ENCODE assay signal across 23 cellular contexts in the genomic region with DNA sequence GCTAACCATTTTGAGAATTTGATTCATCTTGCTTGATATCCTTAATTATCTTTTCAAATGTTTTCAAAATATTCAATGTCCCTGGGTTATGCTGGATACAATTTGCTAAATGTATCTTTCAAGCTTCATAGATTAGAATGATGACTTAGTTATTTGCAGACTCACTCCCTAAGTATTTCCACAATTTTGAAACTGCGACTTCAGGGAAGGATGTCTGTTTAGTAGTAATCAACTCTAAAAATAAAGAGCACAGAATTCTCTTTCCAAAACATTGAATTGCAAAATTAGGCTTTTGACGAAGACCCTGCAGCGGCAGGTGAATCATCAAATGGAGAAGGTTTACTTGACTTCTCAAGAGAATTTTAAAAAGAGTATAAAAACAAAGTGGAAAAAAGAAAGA. TPM values are rescaled to one million over a fixed set of nuclear protein-coding genes. Genes with fewer than 3 reads are reported as not detected.
"Had no signal": no experiment of that assay in that cellular context is flagged by ENCODE, and none has a peak within 500 bp of the region (broad histone marks: within the 10 kb centered on the region; RNA-seq: fewer than 3 reads in every experiment).

No MANE protein-coding gene starts in this region.

- H3K36me3 ChIP-seq: cardiac muscle cell, colonic mucosa, stomach, thoracic aorta had no signal

- ATAC-seq: left colon, natural killer cell, psoas muscle, sciatic nerve, T-helper 17 cell had no signal

- FAIRE-seq: TTC549, urothelium cell line had no signal

- H3K27ac ChIP-seq: cardiac muscle cell, colonic mucosa, psoas muscle, SK-N-MC, thoracic aorta had no signal

- H3K9me3 ChIP-seq: colonic mucosa, psoas muscle, stomach, thoracic aorta had no signal

- H3K4me1 ChIP-seq: colonic mucosa, psoas muscle had no signal

- DNase-seq: activated CD4-positive, CD25-positive, alpha-beta regulatory T cell; activated gamma-delta T cell; activated T-cell treated with anti-CD3 and anti-CD28 coated beads, Interleukin-2, amount 50 U/mL, for 24 hours; anterior cingulate cortex; colonic mucosa; effector CD8-positive, alpha-beta T cell; glutamatergic neuron; immature natural killer cell; left colon; natural killer cell; nucleus accumbens; psoas muscle; stimulated activated CD4-positive, alpha-beta T cell treated with anti-CD3 and anti-CD28 coated beads, Interleukin-4, amount 100 ng/mL, for 1 hour; stimulated activated CD8-positive, alpha-beta memory T cell treated with anti-CD3 and anti-CD28 coated beads, Interleukin-4, amount 100 ng/mL, for 48 hours; stomach; T-helper 17 cell had no signal

- H3K4me3 ChIP-seq: cardiac muscle cell, colonic mucosa, lung, psoas muscle, SK-N-MC, stomach, thoracic aorta had no signal

- H3K27me3 ChIP-seq: cardiac muscle cell, colonic mucosa, stomach had no signal

RNA-seq across cellular contexts. Expression of gene RGS1, which starts 14.2 kb away (rescaled TPM):
- total RNA-seq: cardiac muscle cell had no signal
